ENCODE assay signal across 2 cellular contexts in the genomic region with DNA sequence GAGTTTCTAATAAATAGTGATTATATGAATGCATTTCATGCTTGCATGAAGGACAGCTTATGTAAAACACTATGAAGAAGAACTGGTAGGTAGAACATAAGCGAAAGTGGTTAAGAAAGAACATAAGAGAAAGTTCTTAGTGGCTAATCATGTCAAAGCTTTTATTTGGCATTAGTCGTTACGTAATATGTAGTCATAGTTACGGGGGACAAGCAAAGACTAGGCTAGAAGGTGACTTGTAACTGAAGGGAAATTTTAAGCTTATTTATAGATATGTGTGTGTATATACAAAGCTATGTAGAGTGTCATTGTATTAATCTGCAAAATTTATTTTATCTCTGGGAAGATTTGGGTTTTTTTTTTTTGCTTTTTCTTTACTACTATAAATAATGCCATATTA.
TF ChIP-seq lines count a peak whose summit lies in the region.

No MANE protein-coding gene starts in this region.

TF ChIP-seq in K562, 482 proteins besides CTCF, POLR2A, EP300 and RAD21:
- no peak for TF ChIP-seq CEBPG (CRISPR knock-in tag; IDR thresholded peaks at IDR 0.05)
- TF ChIP-seq CEBPG (tag; conservative IDR thresholded peaks at IDR 0.05 in 1 of 2, IDR thresholded peaks at IDR 0.05 in 1 of 2), result peak; percentile 38 to 39; a peak in 3 of 4 replicates
- TF ChIP-seq RFX1 (IDR thresholded peaks at IDR 0.05), result peak; percentile 57
- peak; percentile 51 for TF ChIP-seq CEBPB (tag; IDR thresholded peaks at IDR 0.05)
- no peak for TF ChIP-seq FOXJ2 (tag; IDR thresholded peaks at IDR 0.05)

TF ChIP-seq in HepG2, 621 proteins besides CTCF, POLR2A, EP300 and RAD21:
- TF ChIP-seq CEBPB (IDR thresholded peaks at IDR 0.05; ENCODE audit: borderline replicate concordance, low read depth, low read length), result peak; percentile 51; the same call in 1 of the 2 replicates
- TF ChIP-seq HMG20A (CRISPR knock-in tag; IDR thresholded peaks at IDR 0.05; ENCODE audit: borderline replicate concordance), result no peak
- TF ChIP-seq ZNF205 (CRISPR knock-in tag; IDR thresholded peaks at IDR 0.05), result peak; percentile 70; the same call in 1 of the 2 replicates
- TF ChIP-seq CEBPG (CRISPR knock-in tag; IDR thresholded peaks at IDR 0.05), result 0 out of 2 replicates have a peak, but pooled peaks have one; percentile 4
